13 cellular contexts compared by ENCODE assay signal in genomic region chr11:96000064-96000463, GRCh38.
A peak's percentile ranks its signal among the peaks of the same experiment; 100 is the strongest.
DNase-seq lines count a peak whose midpoint lies in the region; ATAC-seq, FAIRE-seq and TF ChIP-seq lines count a peak whose summit lies in the region.
"Had no signal": no experiment of that assay in that cellular context is flagged by ENCODE, and none has a peak within 500 bp of the region (broad histone marks: within the 10 kb centered on the region; RNA-seq: fewer than 3 reads in every experiment).

No MANE protein-coding gene starts in this region.

- no peaks in the 10 kb centered on the region for H4K20me1 ChIP-seq in PC-3 (ENCODE audit: low read length)
- H4K20me1 ChIP-seq in H1 (replicated peaks in 1 of 2; ENCODE audit: control insufficient read depth in 1 of 2, insufficient read depth in 2 of 2, low read length in 2 of 2): no peaks in the 10 kb centered on the region

- H2BK20ac ChIP-seq in H1 (ENCODE audit: low read length): no peak overlapping the region

- no peak overlapping the region for H3K27ac ChIP-seq in PC-3 (ENCODE audit: low read length)
- H3K27ac ChIP-seq in H1 (ENCODE audit: low read depth, low read length): no peak overlapping the region
- peak overlapping the region; percentile 60 to 93 (median 84) for H3K27ac ChIP-seq in tibial nerve
- no peak overlapping the region for H3K27ac ChIP-seq in CD4-positive, alpha-beta T cell (ENCODE audit: low read depth, low read length)
- H3K27ac ChIP-seq: SK-N-MC had no signal

- WGBS in H1 (ENCODE audit: extremely low coverage in 1 of 2, insufficient coverage in 1 of 2, insufficient read length in 1 of 2, insufficient replicate concordance in 2 of 2, low coverage in 1 of 2, low lambda C conversion rate in 2 of 2, missing lambda C conversion rate in 1 of 2), 2 experiments: 79% methylated on average over 4 of the region's 4 CpGs; no CpG with 5 or more reads in 1 of the 2 experiments
- WGBS in tibial nerve, 2 donors: 15 to 16% methylated on average over 4 of the region's 4 CpGs

- BruUV-seq in PC-3 (replicated peaks; lab: Mats Ljungman, UMichigan): no TSS peak

- 0 out of 2 replicates have a peak overlapping the region, but pooled peaks have one; percentile 4 for H3K18ac ChIP-seq in H1 (ENCODE audit: extremely low read depth, low read length)

- TF ChIP-seq EP300 in H1 (IDR thresholded peaks at IDR 0.05; ENCODE audit: borderline replicate concordance in 1 of 2, low read depth in 2 of 2, low read length in 2 of 2): no peak
- no peak for TF ChIP-seq EP300 in tibial nerve (IDR thresholded peaks at IDR 0.05)

- no peak overlapping the region for H4K8ac ChIP-seq in H1 (ENCODE audit: extremely low read depth, insufficient read depth, low read length)

- H3K23ac ChIP-seq in H1 (ENCODE audit: insufficient read length): no peak overlapping the region

- H2BK5ac ChIP-seq in H1 (ENCODE audit: low read depth, low read length): peak overlapping the region; percentile 29; the same call in 1 of the 2 replicates

- intact Hi-C loops in PC-3 (cut with micrococcal nuclease): no loop called here
- intact Hi-C loops in mucosa of descending colon (cut with DNase I, micrococcal nuclease): no loop called here
- intact Hi-C loops in CD4-positive, alpha-beta T cell (cut with DNase I, micrococcal nuclease): no loop called here

- no peak overlapping the region for H2AK5ac ChIP-seq in H1 (ENCODE audit: low read depth, low read length)

- H2BK12ac ChIP-seq in H1 (ENCODE audit: low read depth, low read length): no peak overlapping the region

- no peak for TF ChIP-seq POLR2A in H1 (IDR thresholded peaks at IDR 0.05; ENCODE audit: control extremely low read depth in 1 of 2, low read depth in 2 of 2, low read length in 2 of 2)
- TF ChIP-seq POLR2A in tibial nerve (IDR thresholded peaks at IDR 0.05): no peak

- TF ChIP-seq CTCF in PC-3 (conservative IDR thresholded peaks at IDR 0.05; ENCODE audit: low read depth, low read length): no peak
- no peak for TF ChIP-seq CTCF in H1 (IDR thresholded peaks at IDR 0.05; ENCODE audit: control extremely low read depth in 1 of 3, insufficient read depth in 1 of 3, low read depth in 1 of 3, low read length in 3 of 3)
- TF ChIP-seq CTCF in mucosa of descending colon (IDR thresholded peaks at IDR 0.05): no peak
- no peak for TF ChIP-seq CTCF in tibial nerve (IDR thresholded peaks at IDR 0.05)
- TF ChIP-seq CTCF in CD4-positive, alpha-beta T cell (IDR thresholded peaks at IDR 0.05): no peak

- no peak overlapping the region for H2AFZ ChIP-seq in PC-3 (ENCODE audit: low read length)
- no peak overlapping the region for H2AFZ ChIP-seq in H1 (ENCODE audit: low read length)

- H3K27me3 ChIP-seq in PC-3 (ENCODE audit: low read length): no peaks in the 10 kb centered on the region
- H3K27me3 ChIP-seq in H1 (replicated peaks in 1 of 4; ENCODE audit: control insufficient read depth in 3 of 4, extremely low read depth in 1 of 4, insufficient read depth in 3 of 4, low read length in 3 of 4): no peaks in the 10 kb centered on the region
- H3K27me3 ChIP-seq in tibial nerve: no peaks in the 10 kb centered on the region
- no peaks in the 10 kb centered on the region for H3K27me3 ChIP-seq in CD4-positive, alpha-beta T cell (ENCODE audit: control insufficient read depth, insufficient read depth, low read length)

- H3K4me1 ChIP-seq in PC-3 (ENCODE audit: insufficient read depth, low read length) (0 out of 2 replicates have a peak, but pooled peaks cover 7% of the 10 kb centered on the region), H1 (replicated peaks in 1 of 4; ENCODE audit: control insufficient read depth in 3 of 4, insufficient read depth in 4 of 4, low read length in 3 of 4) (peaks cover 0 to 7% (median 2%) of the 10 kb centered on the region in 4 experiments; a peak in 2 of 7 replicates), mucosa of descending colon (ENCODE audit: low read depth) (peaks cover 4% of the 10 kb centered on the region), tibial nerve (peaks cover 0 to 32% (median 18%) of the 10 kb centered on the region in 4 donors)

- H2BK15ac ChIP-seq in H1 (ENCODE audit: low read length): no peak overlapping the region

- H3K36me3 Mint-ChIP-seq in CD4-positive, alpha-beta T cell (ENCODE audit: low read depth): peaks cover 29% of the 10 kb centered on the region

- H3K79me2 ChIP-seq in PC-3 (ENCODE audit: low read length) (no peaks in the 10 kb centered on the region), H1 (ENCODE audit: control insufficient read depth in 1 of 2, insufficient read depth in 2 of 2, low read length in 2 of 2) (no peaks in the 10 kb centered on the region)

- no peak overlapping the region for H3K14ac ChIP-seq in H1 (ENCODE audit: insufficient read length)

- no peak overlapping the region for H4K5ac ChIP-seq in H1 (ENCODE audit: insufficient read length, low read depth, low read length)

- no peak for TF ChIP-seq RAD21 in H1 (IDR thresholded peaks at IDR 0.05 in 1 of 2, conservative IDR thresholded peaks at IDR 0.05 in 1 of 2; ENCODE audit: low read depth in 2 of 2, low read length in 2 of 2)

- no peak overlapping the region for H3K27ac Mint-ChIP-seq in CD4-positive, alpha-beta T cell
- H3K27ac Mint-ChIP-seq: effector memory CD8-positive, alpha-beta T cell; IgD-negative memory B cell had no signal

- ATAC-seq in PC-3 (no peak), mucosa of descending colon (peak; percentile 40), GM19328 (IDR thresholded peaks at IDR 0.05; ENCODE audit: unreplicated experiment) (no peak), HG03342 (IDR thresholded peaks at IDR 0.05; ENCODE audit: unreplicated experiment) (no peak)
- no peak for ATAC-seq in CD4-positive, alpha-beta T cell (ENCODE audit: poor library complexity)
- ATAC-seq: effector memory CD8-positive, alpha-beta T cell had no signal

- H3K27me3 Mint-ChIP-seq in CD4-positive, alpha-beta T cell: no peaks in the 10 kb centered on the region
- H3K27me3 Mint-ChIP-seq: effector memory CD8-positive, alpha-beta T cell; IgD-negative memory B cell had no signal

- H3K36me3 ChIP-seq in PC-3 (ENCODE audit: low read depth, low read length): no peaks in the 10 kb centered on the region
- H3K36me3 ChIP-seq in H1 (ENCODE audit: control insufficient read depth in 2 of 4, insufficient read depth in 4 of 4, low read length in 3 of 4): no peaks in the 10 kb centered on the region
- no peaks in the 10 kb centered on the region for H3K36me3 ChIP-seq in mucosa of descending colon (ENCODE audit: low read depth)
- no peaks in the 10 kb centered on the region for H3K36me3 ChIP-seq in tibial nerve

- no peak overlapping the region for H3K9ac ChIP-seq in PC-3 (ENCODE audit: low read length)
- no peak overlapping the region for H3K9ac ChIP-seq in H1 (replicated peaks in 1 of 4; ENCODE audit: extremely low read depth in 1 of 4, low read depth in 3 of 4, low read length in 3 of 4)

- POLR2A ChIA-PET in PC-3 (lab: Charles Lee; ENCODE audit: unreplicated experiment): no interaction called here
- POLR2A ChIA-PET in H1 (lab: Charles Lee; ENCODE audit: partially characterized antibody): interaction anchor here (0.7 kb wide), 1 partner anchor 1835 kb away, joined by 3 read pairs; no protein-coding TSS in a partner anchor
- POLR2A ChIA-PET in CD4-positive, alpha-beta T cell (lab: Charles Lee): interaction anchor here (0.8 to 1.6 kb wide), 2 partner anchors 11 to 62 kb away, joined by 4 read pairs; no protein-coding TSS in a partner anchor

- DNase-seq in PC-3: peak; percentile 32
- no peak for DNase-seq in H1 (ENCODE audit: low read depth in 1 of 2, low spot score in 2 of 2)
- DNase-seq in mucosa of descending colon: no peak
- DNase-seq in tibial nerve (ENCODE audit: low spot score in 2 of 2): no peak
- DNase-seq in CD4-positive, alpha-beta T cell: no peak
- no peak for DNase-seq in RCC 7860 (ENCODE audit: low spot score)
- DNase-seq: activated CD4-positive, alpha-beta T cell treated with anti-CD3 and anti-CD28 coated beads for 48 hours; activated naive CD4-positive, alpha-beta T cell treated with Interleukin-2 at 50 U/mL for 16 hours; effector memory CD8-positive, alpha-beta T cell had no signal

- H3K4me2 ChIP-seq in PC-3 (ENCODE audit: low read length): no peak overlapping the region
- H3K4me2 ChIP-seq in H1 (ENCODE audit: insufficient read depth in 1 of 2, low read depth in 2 of 2, low read length in 2 of 2): no peak overlapping the region

- H3K9me3 ChIP-seq in PC-3 (ENCODE audit: low read length): no peaks in the 10 kb centered on the region
- H3K9me3 ChIP-seq in H1 (ENCODE audit: insufficient read depth in 2 of 2, low read depth in 1 of 2, low read length in 1 of 2): no peaks in the 10 kb centered on the region
- H3K9me3 ChIP-seq in mucosa of descending colon: no peaks in the 10 kb centered on the region
- no peaks in the 10 kb centered on the region for H3K9me3 ChIP-seq in tibial nerve
- H3K9me3 ChIP-seq in CD4-positive, alpha-beta T cell (ENCODE audit: control insufficient read depth, low read length): no peaks in the 10 kb centered on the region

- peaks cover 46% of the 10 kb centered on the region for H3K4me1 Mint-ChIP-seq in CD4-positive, alpha-beta T cell (ENCODE audit: low read depth)

- H4K91ac ChIP-seq in H1 (replicated peaks; ENCODE audit: insufficient read length, low read length): no peak overlapping the region

- FAIRE-seq in H1 (lab: Jason Lieb, UNC) (no peak), RCC 7860 (lab: Jason Lieb, UNC) (no peak)

- no peaks in the 10 kb centered on the region for H3K9me2 ChIP-seq in PC-3 (replicated peaks; ENCODE audit: low read length)

- H3F3A ChIP-seq in PC-3 (ENCODE audit: low read length, unreplicated experiment): no peaks in the 10 kb centered on the region

- no peaks in the 10 kb centered on the region for H3K79me1 ChIP-seq in H1 (ENCODE audit: low read depth, low read length)

- H3K4me3 Mint-ChIP-seq in CD4-positive, alpha-beta T cell: no peak overlapping the region
- H3K4me3 Mint-ChIP-seq: effector memory CD8-positive, alpha-beta T cell; IgD-negative memory B cell had no signal

- no peak overlapping the region for H3K56ac ChIP-seq in H1 (replicated peaks; ENCODE audit: insufficient read length, low read depth, low read length)

- H3K4me3 ChIP-seq in PC-3 (ENCODE audit: low read length): no peak overlapping the region
- H3K4me3 ChIP-seq in H1 (ENCODE audit: extremely low read depth in 1 of 4, insufficient read depth in 2 of 4, low read depth in 3 of 4, low read length in 4 of 4): no peak overlapping the region
- H3K4me3 ChIP-seq in mucosa of descending colon: no peak overlapping the region
- H3K4me3 ChIP-seq in tibial nerve: peak overlapping the region in 3 of 4 donors; percentile 18 to 25 (median 25)
- H3K4me3 ChIP-seq: SK-N-MC had no signal

- peaks cover 5% of the 10 kb centered on the region; the same call in 1 of the 2 replicates for H3K23me2 ChIP-seq in H1 (ENCODE audit: low read depth, low read length)

- no peak overlapping the region for H3K4ac ChIP-seq in H1 (replicated peaks; ENCODE audit: insufficient read length, low read depth, low read length)

- CTCF ChIA-PET in PC-3 (lab: Charles Lee) (no interaction called here), H1 (lab: Charles Lee; ENCODE audit: partially characterized antibody) (no interaction called here)
- CTCF ChIA-PET in CD4-positive, alpha-beta T cell (lab: Charles Lee): interaction anchor here (0.6 to 1.2 kb wide), 3 partner anchors 12 to 341 kb away, joined by 3 to 4 read pairs (median 3); no protein-coding TSS in a partner anchor

- H3K9me3 Mint-ChIP-seq in CD4-positive, alpha-beta T cell: peaks cover 7% of the 10 kb centered on the region

- H2BK120ac ChIP-seq in H1 (replicated peaks; ENCODE audit: low read depth, low read length): no peak overlapping the region

TF ChIP-seq in H1, 55 proteins besides CTCF, POLR2A, EP300 and RAD21 (continues in another document):
- TF ChIP-seq CREB1 (IDR thresholded peaks at IDR 0.05): no peak

Comparison
In these comparisons a context has a peak if more than half of its experiments do, and no peak if none do; other contexts are left out.
1. H3K27ac ChIP-seq: peak in tibial nerve (4 of 4); none in PC-3 (single experiment), H1 (single experiment) and CD4-positive, alpha-beta T cell (single experiment).
2. H3K4me3 ChIP-seq: peak in tibial nerve (3 of 4); none in PC-3 (single experiment), H1 (0 of 4) and mucosa of descending colon (single experiment).